1 cellular context compared by ENCODE assay signal in the genomic region with DNA sequence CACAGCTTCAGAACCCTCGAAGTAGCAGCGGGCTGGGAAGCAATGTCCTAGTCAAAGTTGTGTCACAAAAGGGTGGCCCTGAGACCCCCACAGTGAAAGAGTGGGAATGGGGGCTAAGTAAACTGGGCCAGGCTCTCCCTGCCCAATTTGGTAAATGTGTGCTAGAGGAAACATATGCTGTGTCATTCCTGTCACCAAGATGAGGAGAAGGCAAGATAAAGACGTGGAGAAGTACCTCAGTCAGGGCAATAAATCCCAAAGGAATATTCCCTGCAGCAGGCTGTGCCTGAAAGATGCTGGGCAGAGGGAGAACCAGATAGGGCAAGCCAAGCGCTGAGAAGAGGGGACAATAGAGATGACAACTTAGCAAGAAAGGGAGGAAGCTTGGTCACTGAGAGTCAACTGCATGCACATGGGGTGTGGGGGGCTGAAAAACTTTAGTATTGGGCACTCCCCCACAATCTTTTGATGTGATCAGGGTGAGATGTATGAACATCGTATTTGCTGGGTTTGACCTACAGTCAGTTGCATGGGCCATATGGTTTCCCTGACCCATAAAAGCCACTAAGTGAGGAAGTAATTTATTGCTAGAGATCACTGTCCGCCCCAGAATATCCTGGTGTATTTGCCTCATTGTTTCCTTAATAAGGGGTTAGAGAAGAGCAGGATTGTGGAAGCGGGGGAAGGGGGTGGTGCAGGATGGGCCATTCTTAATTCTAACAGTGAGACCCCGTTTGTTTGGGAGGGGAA.
TF ChIP-seq lines count a peak whose summit lies in the region.

No MANE protein-coding gene starts in this region.

TF ChIP-seq in H1, 55 proteins besides CTCF, POLR2A, EP300 and RAD21:
- TF ChIP-seq ATF3 (IDR thresholded peaks at IDR 0.05; ENCODE audit: insufficient read depth, low read depth, low read length), result no peak
- no peak for TF ChIP-seq NANOG (IDR thresholded peaks at IDR 0.05; ENCODE audit: insufficient read depth, low read depth, low read length, poor library complexity, severe bottlenecking)
- TF ChIP-seq KDM5A (IDR thresholded peaks at IDR 0.05; ENCODE audit: low read length), result no peak
- no peak for TF ChIP-seq POLR2AphosphoS5 (IDR thresholded peaks at IDR 0.05; ENCODE audit: low read depth, low read length)
- no peak for TF ChIP-seq CREB1 (IDR thresholded peaks at IDR 0.05)
- TF ChIP-seq CHD2 (IDR thresholded peaks at IDR 0.05; ENCODE audit: low read length), result no peak
- no peak for TF ChIP-seq RBBP5 (IDR thresholded peaks at IDR 0.05; ENCODE audit: borderline replicate concordance, low read depth, low read length)
- TF ChIP-seq CEBPB (IDR thresholded peaks at IDR 0.05; ENCODE audit: low read depth, low read length), result no peak
- TF ChIP-seq, protein P1, sequence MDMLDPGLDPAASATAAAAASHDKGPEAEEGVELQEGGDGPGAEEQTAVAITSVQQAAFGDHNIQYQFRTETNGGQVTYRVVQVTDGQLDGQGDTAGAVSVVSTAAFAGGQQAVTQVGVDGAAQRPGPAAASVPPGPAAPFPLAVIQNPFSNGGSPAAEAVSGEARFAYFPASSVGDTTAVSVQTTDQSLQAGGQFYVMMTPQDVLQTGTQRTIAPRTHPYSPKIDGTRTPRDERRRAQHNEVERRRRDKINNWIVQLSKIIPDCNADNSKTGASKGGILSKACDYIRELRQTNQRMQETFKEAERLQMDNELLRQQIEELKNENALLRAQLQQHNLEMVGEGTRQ (IDR thresholded peaks at IDR 0.05; ENCODE audit: low read length), result no peak
- TF ChIP-seq TCF12 (IDR thresholded peaks at IDR 0.05; ENCODE audit: low read depth, low read length), result no peak
- TF ChIP-seq, protein P2, sequence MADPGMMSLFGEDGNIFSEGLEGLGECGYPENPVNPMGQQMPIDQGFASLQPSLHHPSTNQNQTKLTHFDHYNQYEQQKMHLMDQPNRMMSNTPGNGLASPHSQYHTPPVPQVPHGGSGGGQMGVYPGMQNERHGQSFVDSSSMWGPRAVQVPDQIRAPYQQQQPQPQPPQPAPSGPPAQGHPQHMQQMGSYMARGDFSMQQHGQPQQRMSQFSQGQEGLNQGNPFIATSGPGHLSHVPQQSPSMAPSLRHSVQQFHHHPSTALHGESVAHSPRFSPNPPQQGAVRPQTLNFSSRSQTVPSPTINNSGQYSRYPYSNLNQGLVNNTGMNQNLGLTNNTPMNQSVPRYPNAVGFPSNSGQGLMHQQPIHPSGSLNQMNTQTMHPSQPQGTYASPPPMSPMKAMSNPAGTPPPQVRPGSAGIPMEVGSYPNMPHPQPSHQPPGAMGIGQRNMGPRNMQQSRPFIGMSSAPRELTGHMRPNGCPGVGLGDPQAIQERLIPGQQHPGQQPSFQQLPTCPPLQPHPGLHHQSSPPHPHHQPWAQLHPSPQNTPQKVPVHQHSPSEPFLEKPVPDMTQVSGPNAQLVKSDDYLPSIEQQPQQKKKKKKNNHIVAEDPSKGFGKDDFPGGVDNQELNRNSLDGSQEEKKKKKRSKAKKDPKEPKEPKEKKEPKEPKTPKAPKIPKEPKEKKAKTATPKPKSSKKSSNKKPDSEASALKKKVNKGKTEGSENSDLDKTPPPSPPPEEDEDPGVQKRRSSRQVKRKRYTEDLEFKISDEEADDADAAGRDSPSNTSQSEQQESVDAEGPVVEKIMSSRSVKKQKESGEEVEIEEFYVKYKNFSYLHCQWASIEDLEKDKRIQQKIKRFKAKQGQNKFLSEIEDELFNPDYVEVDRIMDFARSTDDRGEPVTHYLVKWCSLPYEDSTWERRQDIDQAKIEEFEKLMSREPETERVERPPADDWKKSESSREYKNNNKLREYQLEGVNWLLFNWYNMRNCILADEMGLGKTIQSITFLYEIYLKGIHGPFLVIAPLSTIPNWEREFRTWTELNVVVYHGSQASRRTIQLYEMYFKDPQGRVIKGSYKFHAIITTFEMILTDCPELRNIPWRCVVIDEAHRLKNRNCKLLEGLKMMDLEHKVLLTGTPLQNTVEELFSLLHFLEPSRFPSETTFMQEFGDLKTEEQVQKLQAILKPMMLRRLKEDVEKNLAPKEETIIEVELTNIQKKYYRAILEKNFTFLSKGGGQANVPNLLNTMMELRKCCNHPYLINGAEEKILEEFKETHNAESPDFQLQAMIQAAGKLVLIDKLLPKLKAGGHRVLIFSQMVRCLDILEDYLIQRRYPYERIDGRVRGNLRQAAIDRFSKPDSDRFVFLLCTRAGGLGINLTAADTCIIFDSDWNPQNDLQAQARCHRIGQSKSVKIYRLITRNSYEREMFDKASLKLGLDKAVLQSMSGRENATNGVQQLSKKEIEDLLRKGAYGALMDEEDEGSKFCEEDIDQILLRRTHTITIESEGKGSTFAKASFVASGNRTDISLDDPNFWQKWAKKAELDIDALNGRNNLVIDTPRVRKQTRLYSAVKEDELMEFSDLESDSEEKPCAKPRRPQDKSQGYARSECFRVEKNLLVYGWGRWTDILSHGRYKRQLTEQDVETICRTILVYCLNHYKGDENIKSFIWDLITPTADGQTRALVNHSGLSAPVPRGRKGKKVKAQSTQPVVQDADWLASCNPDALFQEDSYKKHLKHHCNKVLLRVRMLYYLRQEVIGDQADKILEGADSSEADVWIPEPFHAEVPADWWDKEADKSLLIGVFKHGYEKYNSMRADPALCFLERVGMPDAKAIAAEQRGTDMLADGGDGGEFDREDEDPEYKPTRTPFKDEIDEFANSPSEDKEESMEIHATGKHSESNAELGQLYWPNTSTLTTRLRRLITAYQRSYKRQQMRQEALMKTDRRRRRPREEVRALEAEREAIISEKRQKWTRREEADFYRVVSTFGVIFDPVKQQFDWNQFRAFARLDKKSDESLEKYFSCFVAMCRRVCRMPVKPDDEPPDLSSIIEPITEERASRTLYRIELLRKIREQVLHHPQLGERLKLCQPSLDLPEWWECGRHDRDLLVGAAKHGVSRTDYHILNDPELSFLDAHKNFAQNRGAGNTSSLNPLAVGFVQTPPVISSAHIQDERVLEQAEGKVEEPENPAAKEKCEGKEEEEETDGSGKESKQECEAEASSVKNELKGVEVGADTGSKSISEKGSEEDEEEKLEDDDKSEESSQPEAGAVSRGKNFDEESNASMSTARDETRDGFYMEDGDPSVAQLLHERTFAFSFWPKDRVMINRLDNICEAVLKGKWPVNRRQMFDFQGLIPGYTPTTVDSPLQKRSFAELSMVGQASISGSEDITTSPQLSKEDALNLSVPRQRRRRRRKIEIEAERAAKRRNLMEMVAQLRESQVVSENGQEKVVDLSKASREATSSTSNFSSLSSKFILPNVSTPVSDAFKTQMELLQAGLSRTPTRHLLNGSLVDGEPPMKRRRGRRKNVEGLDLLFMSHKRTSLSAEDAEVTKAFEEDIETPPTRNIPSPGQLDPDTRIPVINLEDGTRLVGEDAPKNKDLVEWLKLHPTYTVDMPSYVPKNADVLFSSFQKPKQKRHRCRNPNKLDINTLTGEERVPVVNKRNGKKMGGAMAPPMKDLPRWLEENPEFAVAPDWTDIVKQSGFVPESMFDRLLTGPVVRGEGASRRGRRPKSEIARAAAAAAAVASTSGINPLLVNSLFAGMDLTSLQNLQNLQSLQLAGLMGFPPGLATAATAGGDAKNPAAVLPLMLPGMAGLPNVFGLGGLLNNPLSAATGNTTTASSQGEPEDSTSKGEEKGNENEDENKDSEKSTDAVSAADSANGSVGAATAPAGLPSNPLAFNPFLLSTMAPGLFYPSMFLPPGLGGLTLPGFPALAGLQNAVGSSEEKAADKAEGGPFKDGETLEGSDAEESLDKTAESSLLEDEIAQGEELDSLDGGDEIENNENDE (IDR thresholded peaks at IDR 0.05; ENCODE audit: insufficient replicate concordance, low read length), result no peak
TF ChIP-seq in H1: peak in this region for 0.
